8 cellular contexts compared by ENCODE assay signal in genomic region chr7:30284298-30285066, GRCh38. TPM values are rescaled to one million over a fixed set of nuclear protein-coding genes. Genes with fewer than 3 reads are reported as not detected.
DNase-seq lines count a peak whose midpoint lies in the region; ATAC-seq, FAIRE-seq and TF ChIP-seq lines count a peak whose summit lies in the region.

Gene ZNRF2, plus strand, starts transcription at chr7:30284597. Its CDS starts 761 bp downstream, at chr7:30285358.

- TF ChIP-seq CTCF in RWPE2 (IDR thresholded peaks at IDR 0.05; ENCODE audit: poor library complexity, severe bottlenecking): peak; percentile 55
- TF ChIP-seq CTCF in fibroblast of the aortic adventitia (IDR thresholded peaks at IDR 0.05; ENCODE audit: insufficient read depth, low read length): peak; percentile 37
- no peak for TF ChIP-seq CTCF in nephron progenitor cell (IDR thresholded peaks at IDR 0.05)

- TF ChIP-seq POLR2A in H54 (IDR thresholded peaks at IDR 0.05; ENCODE audit: low read depth, low read length): peak; percentile 68

- peak within 1 kb of the TSS; percentile 80 for H3K4me3 Mint-ChIP-seq in nephron progenitor cell
- peak within 1 kb of the TSS; percentile 82 to 86 for H3K4me3 Mint-ChIP-seq in stimulated activated naive CD8-positive, alpha-beta T cell treated with anti-CD3 and anti-CD28 coated beads, Interleukin-15, amount 100 ng/mL, for 72 hours

- peaks cover 24% of the 10 kb centered on the region for H3K4me1 ChIP-seq in RWPE2 (ENCODE audit: insufficient read depth, poor library complexity, severe bottlenecking)

- peak within 1 kb of the TSS; percentile 94 for H3K27ac ChIP-seq in RWPE2 (ENCODE audit: poor library complexity, severe bottlenecking)

- peak; percentile 97 for FAIRE-seq in H54 (lab: Jason Lieb, UNC)

- H3K27me3 ChIP-seq in RWPE2 (ENCODE audit: insufficient read depth, poor library complexity, severe bottlenecking): no peaks in the 10 kb centered on the region

- H3K36me3 Mint-ChIP-seq in nephron progenitor cell (ENCODE audit: low read depth): no peaks in the 10 kb centered on the region

- DNase-seq in ELR (ENCODE audit: low read depth) (peak; percentile 100), H54 (ENCODE audit: insufficient read length, low spot score) (peak; percentile 99), LoVo (ENCODE audit: low spot score) (peak; percentile 100), RWPE2 (ENCODE audit: low spot score) (peak; percentile 100), fibroblast of the aortic adventitia (ENCODE audit: low read depth) (peak; percentile 94), nephron progenitor cell (peak; percentile 98)
- DNase-seq in activated effector memory CD4-positive, alpha-beta T cell treated with Interleukin-2 at 50 U/mL for 16 hours: peak; percentile 99
- DNase-seq in stimulated activated naive CD8-positive, alpha-beta T cell treated with anti-CD3 and anti-CD28 coated beads, Interleukin-15, amount 100 ng/mL, for 72 hours: peak; percentile 98 to 99

- H3K27ac Mint-ChIP-seq in nephron progenitor cell: peak within 1 kb of the TSS; percentile 80
- H3K27ac Mint-ChIP-seq in stimulated activated naive CD8-positive, alpha-beta T cell treated with anti-CD3 and anti-CD28 coated beads, Interleukin-15, amount 100 ng/mL, for 72 hours: peak within 1 kb of the TSS; percentile 78 to 95

- no peaks in the 10 kb centered on the region for H3K9me3 Mint-ChIP-seq in nephron progenitor cell
- H3K9me3 Mint-ChIP-seq in stimulated activated naive CD8-positive, alpha-beta T cell treated with anti-CD3 and anti-CD28 coated beads, Interleukin-15, amount 100 ng/mL, for 72 hours: no peaks in the 10 kb centered on the region

- no peaks in the 10 kb centered on the region for H3K36me3 ChIP-seq in RWPE2 (ENCODE audit: low read depth)

- peaks cover 41% of the 10 kb centered on the region for H3K4me1 Mint-ChIP-seq in nephron progenitor cell
- H3K4me1 Mint-ChIP-seq in stimulated activated naive CD8-positive, alpha-beta T cell treated with anti-CD3 and anti-CD28 coated beads, Interleukin-15, amount 100 ng/mL, for 72 hours: peaks cover 47% of the 10 kb centered on the region

- no peaks in the 10 kb centered on the region for H3K9me3 ChIP-seq in RWPE2 (ENCODE audit: severe bottlenecking)

- H3K4me3 ChIP-seq in RWPE2 (ENCODE audit: severe bottlenecking): peak within 1 kb of the TSS; percentile 93
- peak within 1 kb of the TSS; percentile 77 for H3K4me3 ChIP-seq in fibroblast of the aortic adventitia (ENCODE audit: low read depth, low read length)

- no peaks in the 10 kb centered on the region for H3K27me3 Mint-ChIP-seq in nephron progenitor cell (ENCODE audit: low read depth, poor library complexity)
- no peaks in the 10 kb centered on the region for H3K27me3 Mint-ChIP-seq in stimulated activated naive CD8-positive, alpha-beta T cell treated with anti-CD3 and anti-CD28 coated beads, Interleukin-15, amount 100 ng/mL, for 72 hours

- peak; percentile 92 for ATAC-seq in RWPE2 (ENCODE audit: low read depth)
- ATAC-seq in stimulated activated naive CD8-positive, alpha-beta T cell treated with anti-CD3 and anti-CD28 coated beads, Interleukin-15, amount 100 ng/mL, for 72 hours: peak; percentile 93

RNA-seq across cellular contexts. Expression of gene ZNRF2, which starts in this region (rescaled TPM):
- total RNA-seq in fibroblast of the aortic adventitia (ENCODE audit: low replicate concordance): 5.8 and 8.2 TPM in 2 replicates

Comparison
In these comparisons a context has a peak if more than half of its experiments do, and no peak if none do; other contexts are left out.
1. Peak in every context shown above with its lines: DNase-seq, ATAC-seq, H3K4me3 ChIP-seq and H3K27ac ChIP-seq.